In the genomic region with DNA sequence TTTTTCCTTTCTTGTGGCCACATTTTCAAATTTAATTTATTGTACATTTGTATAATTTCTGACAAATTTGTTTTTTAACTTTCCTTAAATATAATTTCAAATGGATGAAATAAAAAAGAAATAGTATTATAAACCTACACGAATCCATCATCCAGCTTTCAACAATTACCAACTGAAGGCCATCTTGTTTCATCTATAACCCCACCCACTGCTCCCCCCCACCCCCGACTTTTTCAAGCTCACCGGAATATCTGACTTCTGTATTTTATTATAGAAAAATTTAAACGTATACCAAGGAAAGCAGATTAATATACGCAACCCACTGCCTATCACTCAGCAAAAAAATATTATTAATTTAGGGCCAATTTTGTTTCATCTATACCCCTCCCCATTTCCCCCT, we compare ENCODE assay signal across 8 cellular contexts. TPM values are rescaled to one million over a fixed set of nuclear protein-coding genes. Genes with fewer than 3 reads are reported as not detected.
DNase-seq lines count a peak whose midpoint lies in the region; ATAC-seq, FAIRE-seq and TF ChIP-seq lines count a peak whose summit lies in the region.

No MANE protein-coding gene starts in this region.

- CTCF ChIA-PET in GM12878 (lab: Yijun Ruan, JAX), result interaction anchor here (1.0 kb wide), 1 partner anchor 55 kb away, joined by 3 read pairs; no protein-coding TSS in a partner anchor

- intact Hi-C loops in GM12878 (cut with micrococcal nuclease; ENCODE audit: unreplicated experiment), result loop anchor here (5.0 kb wide), 1 partner anchor 427 kb away; the partner anchor contains the start of gene ZCCHC18

- RAD21 ChIA-PET in GM12878 (lab: Charles Lee; ENCODE audit: unreplicated experiment), result interaction anchor here (1.0 to 1.4 kb wide), 2 partner anchors 22 to 146 kb away, joined by 3 to 5 read pairs; no protein-coding TSS in a partner anchor

- peaks cover 26% of the 10 kb centered on the region for H3K79me2 ChIP-seq in GM12878 (ENCODE audit: control insufficient read depth, insufficient read depth, low read length)

- SMC1A ChIA-PET in GM12878 (lab: Charles Lee; ENCODE audit: uncharacterized antibody, unreplicated experiment), result interaction anchor here (0.9 to 1.0 kb wide), 2 partner anchors 18 to 56 kb away, joined by 3 to 4 read pairs; no protein-coding TSS in a partner anchor

- no peaks in the 10 kb centered on the region for H4K20me1 ChIP-seq in GM12878 (ENCODE audit: control insufficient read depth, insufficient read depth)

- TF ChIP-seq CTCF in GM12878 (IDR thresholded peaks at IDR 0.05 in 2 of 3, conservative IDR thresholded peaks at IDR 0.05 in 1 of 3; ENCODE audit: control insufficient read depth in 2 of 3, extremely low read depth in 1 of 3, insufficient read depth in 1 of 3, low read depth in 3 of 3, low read length in 3 of 3) (no peak), GM13976 (IDR thresholded peaks at IDR 0.05; ENCODE audit: borderline replicate concordance, control extremely low read depth, extremely low read depth, insufficient read depth, missing control alignments) (no peak)

- no peaks in the 10 kb centered on the region for H3K9me3 Mint-ChIP-seq in CD4-positive, CD25-positive, alpha-beta regulatory T cell

- peaks cover 0 to 12% (median 2%) of the 10 kb centered on the region in 4 donors for H3K4me1 Mint-ChIP-seq in CD4-positive, CD25-positive, alpha-beta regulatory T cell

- H3K36me3 Mint-ChIP-seq in CD4-positive, CD25-positive, alpha-beta regulatory T cell, result peaks cover 8% of the 10 kb centered on the region

- H3K27ac ChIP-seq in CD4-positive, CD25-positive, alpha-beta regulatory T cell (ENCODE audit: insufficient read depth, low read length, poor library complexity, severe bottlenecking), result peak overlapping the region; percentile 98
- H3K27ac ChIP-seq in GM12878 (ENCODE audit: control insufficient read depth, insufficient read depth), result peak overlapping the region; percentile 74; the same call in 1 of the 2 replicates

- no peak for TF ChIP-seq RAD21 in GM12878 (IDR thresholded peaks at IDR 0.05; ENCODE audit: insufficient read depth, low read depth, low read length)

- no peak for ATAC-seq in CD4-positive, CD25-positive, alpha-beta regulatory T cell (ENCODE audit: low read depth in 2 of 2)
- no peak for ATAC-seq in GM12878

- no TSS peak for BruUV-seq in GM12878 (replicated peaks; lab: Mats Ljungman, UMichigan)

- DNase-seq in CD4-positive, CD25-positive, alpha-beta regulatory T cell, result peak in 1 of 3 donors; percentile 18
- DNase-seq in Jurkat, Clone E6-1 (ENCODE audit: low read depth, low spot score), result no peak
- DNase-seq in GM12878 (ENCODE audit: low read depth, low spot score) (no peak), GM13976 (ENCODE audit: low spot score) (no peak), DMS153 treated with DMSO at 0.1 percent for 48 hours (lab: John Stamatoyannopoulos, UW; ENCODE audit: unreplicated experiment) (no peak), occipital lobe (lab: John Stamatoyannopoulos, UW) (no peak), ecto neural progenitor cell (ENCODE audit: low spot score) (no peak)

- peaks cover 23% of the 10 kb centered on the region for H3K36me3 ChIP-seq in CD4-positive, CD25-positive, alpha-beta regulatory T cell (ENCODE audit: control insufficient read depth, insufficient read depth, low read length)
- 0 out of 4 replicates have a peak, but pooled peaks cover 0 to 3% of the 10 kb centered on the region in 2 experiments for H3K36me3 ChIP-seq in GM12878 (ENCODE audit: control insufficient read depth in 2 of 2, insufficient read depth in 2 of 2, low read length in 1 of 2)
- no peaks in the 10 kb centered on the region for H3K36me3 ChIP-seq in mucosa of stomach (ENCODE audit: control insufficient read depth, insufficient read depth, low read length)

- no peak for TF ChIP-seq EP300 in GM12878 (IDR thresholded peaks at IDR 0.05; ENCODE audit: borderline replicate concordance in 1 of 2, control insufficient read depth in 1 of 2, low read depth in 2 of 2, low read length in 2 of 2)

- WGBS in GM12878 (ENCODE audit: insufficient coverage, insufficient replicate concordance, low lambda C conversion rate, missing lambda C conversion rate), result 29% methylated on average over 5 of the region's 5 CpGs

- in situ Hi-C loops in GM12878 (cut with MboI), result loop anchor here (10.0 kb wide), 1 partner anchor 469 kb away; the partner anchor contains the start of gene SLC25A53
- in situ Hi-C loops in GM13976 (cut with MboI; ENCODE audit: low sequenced_read_pairs, unreplicated experiment), result no loop called here

- no peaks in the 10 kb centered on the region for H3K27me3 Mint-ChIP-seq in CD4-positive, CD25-positive, alpha-beta regulatory T cell

- no peak overlapping the region for H2AFZ ChIP-seq in GM12878 (ENCODE audit: control insufficient read depth, low read depth, low read length)

- peak overlapping the region; percentile 4; the same call in 1 of the 2 replicates for H3K4me2 ChIP-seq in GM12878 (ENCODE audit: control insufficient read depth, insufficient read depth)

- H3K4me1 ChIP-seq in CD4-positive, CD25-positive, alpha-beta regulatory T cell (ENCODE audit: control insufficient read depth, insufficient read depth, low read length, poor library complexity, severe bottlenecking), result peaks cover 7% of the 10 kb centered on the region
- H3K4me1 ChIP-seq in GM12878 (ENCODE audit: control insufficient read depth, insufficient read depth, low read length), result no peaks in the 10 kb centered on the region
- H3K4me1 ChIP-seq in mucosa of stomach (ENCODE audit: control insufficient read depth, insufficient read depth, low read length), result peaks cover 6% of the 10 kb centered on the region

- H3K27ac Mint-ChIP-seq in CD4-positive, CD25-positive, alpha-beta regulatory T cell, result peak overlapping the region in 2 of 3 donors; percentile 16 to 67

- H3K9me3 ChIP-seq in CD4-positive, CD25-positive, alpha-beta regulatory T cell (ENCODE audit: control insufficient read depth in 2 of 2, low read length in 2 of 2), result no peaks in the 10 kb centered on the region
- H3K9me3 ChIP-seq in GM12878 (replicated peaks; ENCODE audit: control insufficient read depth, insufficient read depth, low read length) (no peaks in the 10 kb centered on the region; the same call in 2 of the 3 replicates), mucosa of stomach (ENCODE audit: control insufficient read depth, low read length) (no peaks in the 10 kb centered on the region)

- no peak for FAIRE-seq in GM12878 (lab: Jason Lieb, UNC)

- H3K4me3 Mint-ChIP-seq in CD4-positive, CD25-positive, alpha-beta regulatory T cell, result peak overlapping the region in 3 of 4 donors; percentile 23 to 82 (median 40)

- no peaks in the 10 kb centered on the region for H3K27me3 ChIP-seq in CD4-positive, CD25-positive, alpha-beta regulatory T cell (ENCODE audit: control insufficient read depth, insufficient read depth, low read length)
- H3K27me3 ChIP-seq in GM12878 (replicated peaks in 1 of 2; ENCODE audit: control insufficient read depth in 2 of 2, insufficient read depth in 2 of 2, low read length in 1 of 2) (no peaks in the 10 kb centered on the region), mucosa of stomach (ENCODE audit: control insufficient read depth, insufficient read depth, low read length) (no peaks in the 10 kb centered on the region)

- H3K9ac ChIP-seq in GM12878 (ENCODE audit: control insufficient read depth, insufficient read depth, low read length), result peak overlapping the region; percentile 74
- H3K9ac ChIP-seq in mucosa of stomach (ENCODE audit: low read length), result peak overlapping the region; percentile 91

- H3K4me3 ChIP-seq in CD4-positive, CD25-positive, alpha-beta regulatory T cell (ENCODE audit: low read depth, low read length), result peak overlapping the region; percentile 95
- peak overlapping the region; percentile 78 for H3K4me3 ChIP-seq in Jurkat, Clone E6-1 (ENCODE audit: low read length)
- H3K4me3 ChIP-seq in GM12878 (peak overlapping the region; percentile 71), mucosa of stomach (ENCODE audit: low read length) (peak overlapping the region; percentile 46)

- POLR2A ChIA-PET in GM12878 (lab: Charles Lee), result interaction anchor here (0.7 to 1.4 kb wide), 2 partner anchors 55 to 263 kb away, joined by 3 read pairs; no protein-coding TSS in a partner anchor

- no peak for TF ChIP-seq POLR2A in GM12878 (IDR thresholded peaks at IDR 0.05; ENCODE audit: low read depth, low read length)

RNA-seq across cellular contexts. Expression of gene MORF4L2, which starts 1.1 kb away (rescaled TPM):
- 176 TPM for total RNA-seq in CD4-positive, CD25-positive, alpha-beta regulatory T cell
- polyA plus RNA-seq in CD4-positive, CD25-positive, alpha-beta regulatory T cell, result 10 to 100 TPM; 61.9 to 93.3 (median 77.8) TPM
- polyA plus RNA-seq in Jurkat, Clone E6-1 (2012; ENCODE audit: insufficient read depth, insufficient read length), result 198 TPM
- 77.3 and 78.7 TPM in 2 replicates for total RNA-seq in GM12878 (2013; cell fraction: nucleolus; rRNA removed)
- total RNA-seq in GM12878 (2014; rRNA removed) (121 and 154 TPM in 2 replicates), GM12878 (2014; rRNA removed; fragmentation: Illumina TruSeq; extraction: Trizol) (188 and 189 TPM in 2 replicates), GM12878 (2021) (154 and 167 TPM in 2 replicates), occipital lobe (345 TPM)
- 132 TPM for polyA plus RNA-seq in GM12878 (2011; ENCODE audit: low read depth)
- polyA plus RNA-seq in GM12878 (2011; rRNA removed) (246 and 326 TPM in 2 replicates), GM12878 (2014; fragmentation: Illumina TruSeq; extraction: Trizol) (311 and 381 TPM in 2 replicates), GM12878 (2014; fragmentation: Nextera tagmentation; extraction: Ambion mirVana) (100 to 1,000 TPM; 118 to 235 TPM), GM12878 (2014; rRNA removed) (119 and 150 TPM in 2 replicates), GM12878 (2016; fragmentation: Nextera tagmentation; extraction: Ambion mirVana) (100 to 1,000 TPM; 210 to 215 TPM)
- polyA plus RNA-seq in GM12878 (2011; cell fraction: cytosol; rRNA removed), result 119 and 165 TPM in 2 replicates
- polyA plus RNA-seq in GM12878 (2011; cell fraction: nucleus; rRNA removed), result 97.3 and 98.7 TPM in 2 replicates
- polyA plus RNA-seq in GM12878 (2012), result 155 and 156 TPM in 2 replicates
- 76.2 and 86.8 TPM in 2 replicates for polyA minus RNA-seq in GM12878 (2011; rRNA and poly(A)+ RNA removed)
- 43.0 and 44.2 TPM in 2 replicates for polyA minus RNA-seq in GM12878 (2011; cell fraction: cytosol; rRNA and poly(A)+ RNA removed)
- 24.2 and 27.3 TPM in 2 replicates for polyA minus RNA-seq in GM12878 (2011; cell fraction: nucleus; rRNA and poly(A)+ RNA removed)

RNA-seq across cellular contexts. Expression of gene TMEM31, which starts 25.3 kb away (rescaled TPM):
- total RNA-seq in CD4-positive, CD25-positive, alpha-beta regulatory T cell, result not detected
- 1 to 10 TPM in 1 of 4 donors, not detected in 3; 1.0 TPM for polyA plus RNA-seq in CD4-positive, CD25-positive, alpha-beta regulatory T cell
- polyA plus RNA-seq in Jurkat, Clone E6-1 (2012; ENCODE audit: insufficient read depth, insufficient read length), result not detected
- total RNA-seq in GM12878 (2013; cell fraction: nucleolus; rRNA removed), result not detected in 2 replicates
- not detected in 2 replicates for total RNA-seq in GM12878 (2014; rRNA removed)
- total RNA-seq in GM12878 (2014; rRNA removed; fragmentation: Illumina TruSeq; extraction: Trizol), result not detected in 2 replicates
- total RNA-seq in GM12878 (2021), result not detected in 2 replicates
- not detected for polyA plus RNA-seq in GM12878 (2011; ENCODE audit: low read depth)
- 0.13 TPM in 1 of 2 replicates, not detected in the other for polyA plus RNA-seq in GM12878 (2011; rRNA removed)
- 0.09 TPM in 1 of 2 replicates, not detected in the other for polyA plus RNA-seq in GM12878 (2011; cell fraction: cytosol; rRNA removed)
- polyA plus RNA-seq in GM12878 (2011; cell fraction: nucleus; rRNA removed), result not detected in 2 replicates
- 0.29 TPM in 1 of 2 replicates, not detected in the other for polyA plus RNA-seq in GM12878 (2012)
- polyA plus RNA-seq in GM12878 (2014; fragmentation: Illumina TruSeq; extraction: Trizol), result 0.18 TPM in 1 of 2 replicates, not detected in the other
- not detected for polyA plus RNA-seq in GM12878 (2014; fragmentation: Nextera tagmentation; extraction: Ambion mirVana)
- polyA plus RNA-seq in GM12878 (2014; rRNA removed), result not detected in 2 replicates
- polyA plus RNA-seq in GM12878 (2016; fragmentation: Nextera tagmentation; extraction: Ambion mirVana), result not detected
- polyA minus RNA-seq in GM12878 (2011; rRNA and poly(A)+ RNA removed), result not detected in 2 replicates
- polyA minus RNA-seq in GM12878 (2011; cell fraction: cytosol; rRNA and poly(A)+ RNA removed), result not detected in 2 replicates
- not detected in 2 replicates for polyA minus RNA-seq in GM12878 (2011; cell fraction: nucleus; rRNA and poly(A)+ RNA removed)
- total RNA-seq in occipital lobe, result not detected

RNA-seq across cellular contexts. Expression of gene TCEAL1, which starts 56.6 kb away (rescaled TPM):
- 4.0 TPM for total RNA-seq in CD4-positive, CD25-positive, alpha-beta regulatory T cell
- 10 to 100 TPM; 12.2 to 22.1 (median 16.9) TPM for polyA plus RNA-seq in CD4-positive, CD25-positive, alpha-beta regulatory T cell
- 13.3 TPM for polyA plus RNA-seq in Jurkat, Clone E6-1 (2012; ENCODE audit: insufficient read depth, insufficient read length)
- total RNA-seq in GM12878 (2013; cell fraction: nucleolus; rRNA removed), result 4.4 and 5.4 TPM in 2 replicates
- total RNA-seq in GM12878 (2014; rRNA removed) (14.0 and 17.5 TPM in 2 replicates), GM12878 (2014; rRNA removed; fragmentation: Illumina TruSeq; extraction: Trizol) (16.3 and 17.0 TPM in 2 replicates), GM12878 (2021) (10.1 and 12.5 TPM in 2 replicates), occipital lobe (57.2 TPM)
- polyA plus RNA-seq in GM12878 (2011; ENCODE audit: low read depth), result 11.7 TPM
- polyA plus RNA-seq in GM12878 (2011; rRNA removed) (15.7 and 25.7 TPM in 2 replicates), GM12878 (2014; fragmentation: Illumina TruSeq; extraction: Trizol) (20.4 and 20.5 TPM in 2 replicates), GM12878 (2014; fragmentation: Nextera tagmentation; extraction: Ambion mirVana) (10 to 100 TPM; 19.0 to 24.3 TPM), GM12878 (2014; rRNA removed) (16.6 and 16.7 TPM in 2 replicates), GM12878 (2016; fragmentation: Nextera tagmentation; extraction: Ambion mirVana) (10 to 100 TPM; 20.9 to 21.4 TPM)
- polyA plus RNA-seq in GM12878 (2011; cell fraction: cytosol; rRNA removed), result 9.0 and 11.7 TPM in 2 replicates
- polyA plus RNA-seq in GM12878 (2011; cell fraction: nucleus; rRNA removed), result 8.2 and 10.6 TPM in 2 replicates
- 11.4 and 13.6 TPM in 2 replicates for polyA plus RNA-seq in GM12878 (2012)
- 1.6 and 4.6 TPM in 2 replicates for polyA minus RNA-seq in GM12878 (2011; rRNA and poly(A)+ RNA removed)
- 1.9 and 2.4 TPM in 2 replicates for polyA minus RNA-seq in GM12878 (2011; cell fraction: cytosol; rRNA and poly(A)+ RNA removed)
- polyA minus RNA-seq in GM12878 (2011; cell fraction: nucleus; rRNA and poly(A)+ RNA removed), result 1.4 and 1.6 TPM in 2 replicates
